16 cellular contexts compared by ENCODE assay signal in genomic region chr7:80826520-80827237, GRCh38.
DNase-seq lines count a peak whose midpoint lies in the region; ATAC-seq, FAIRE-seq and TF ChIP-seq lines count a peak whose summit lies in the region.
"Had no signal": no experiment of that assay in that cellular context is flagged by ENCODE, and none has a peak within 500 bp of the region (broad histone marks: within the 10 kb centered on the region; RNA-seq: fewer than 3 reads in every experiment).

No MANE protein-coding gene starts in this region.

- DNase-seq in Right ventricle myocardium inferior (ENCODE audit: missing footprints) (no peak), right atrium auricular region (ENCODE audit: low spot score) (no peak), foreskin fibroblast (peak; percentile 36 to 72), HepG2 (ENCODE audit: low spot score) (no peak), Peyer's patch (no peak), Ammon's horn (ENCODE audit: low spot score) (no peak), NOMO-1 treated with dmso at 0.1 percent for 144 hours (lab: John Stamatoyannopoulos, UW; ENCODE audit: unreplicated experiment) (no peak)
- DNase-seq: 8988T; activated CD4-positive, alpha-beta T cell treated with anti-CD3 and anti-CD28 coated beads, Interleukin-2, amount 50 U/mL, for 48 hours; Karpas-422; nucleus accumbens had no signal

- H3K9me3 ChIP-seq in right atrium auricular region (no peaks in the 10 kb centered on the region), HepG2 (ENCODE audit: low read length) (no peaks in the 10 kb centered on the region), Peyer's patch (no peaks in the 10 kb centered on the region)
- H3K9me3 ChIP-seq: thoracic aorta had no signal

- CTCF ChIA-PET in HepG2 (lab: Yijun Ruan, JAX; ENCODE audit: low intra/inter-chr PET ratio, low total read pairs), result no interaction called here

- no peak for TF ChIP-seq EP300 in HepG2 (IDR thresholded peaks at IDR 0.05; ENCODE audit: low read depth in 2 of 2, low read length in 2 of 2)
- TF ChIP-seq EP300 in HepG2 (CRISPR knock-in tag; IDR thresholded peaks at IDR 0.05; ENCODE audit: borderline replicate concordance), result no peak

- peaks cover 0 to 21% of the 10 kb centered on the region in 2 donors for H3K4me1 ChIP-seq in right atrium auricular region
- H3K4me1 ChIP-seq in HepG2 (ENCODE audit: insufficient read depth, low read length), result no peaks in the 10 kb centered on the region
- H3K4me1 ChIP-seq in Peyer's patch, result peaks cover 0 to 23% (median 0%) of the 10 kb centered on the region in 4 donors

- intact Hi-C loops in Right ventricle myocardium inferior (cut with DNase I), result no loop called here
- intact Hi-C loops in HepG2 (cut with micrococcal nuclease; ENCODE audit: unreplicated experiment), result no loop called here

- H3K36me3 ChIP-seq in right atrium auricular region (no peaks in the 10 kb centered on the region), HepG2 (replicated peaks in 1 of 2; ENCODE audit: control insufficient read depth in 1 of 2, insufficient read depth in 2 of 2, low read length in 2 of 2) (no peaks in the 10 kb centered on the region), Peyer's patch (no peaks in the 10 kb centered on the region)
- H3K36me3 ChIP-seq: cardiac muscle cell, thoracic aorta had no signal

- POLR2A ChIA-PET in HepG2 (lab: Yijun Ruan, JAX), result no interaction called here

- H3K4me3 ChIP-seq in right atrium auricular region (no peak overlapping the region), foreskin fibroblast (ENCODE audit: low read depth in 1 of 2, low read length in 2 of 2) (no peak overlapping the region), HepG2 (replicated peaks in 1 of 3; ENCODE audit: insufficient read depth in 1 of 3, low read depth in 2 of 3, low read length in 3 of 3) (no peak overlapping the region), Peyer's patch (no peak overlapping the region)
- H3K4me3 ChIP-seq: cardiac muscle cell, lung, thoracic aorta had no signal

- no peak overlapping the region for H3K4me2 ChIP-seq in HepG2 (ENCODE audit: low read depth, low read length)

- H2AFZ ChIP-seq in HepG2 (ENCODE audit: low read length), result no peak overlapping the region

- no peak overlapping the region for H3K9ac ChIP-seq in HepG2 (ENCODE audit: insufficient read depth, low read depth, low read length)

- H3K27me3 ChIP-seq in right atrium auricular region, result no peaks in the 10 kb centered on the region
- no peaks in the 10 kb centered on the region for H3K27me3 ChIP-seq in HepG2 (ENCODE audit: control insufficient read depth in 1 of 2, insufficient read depth in 2 of 2, low read length in 2 of 2)
- H3K27me3 ChIP-seq in Peyer's patch, result no peaks in the 10 kb centered on the region
- H3K27me3 ChIP-seq: cardiac muscle cell had no signal

- in situ Hi-C loops in HepG2 (cut with HindIII; ENCODE audit: extremely low pct_ligation_motif_present, low pct_unique_long_range_greater_than_20kb), result no loop called here

- H3K79me2 ChIP-seq in HepG2 (ENCODE audit: insufficient read depth, low read length), result no peaks in the 10 kb centered on the region

- ATAC-seq in Right ventricle myocardium inferior (peak; percentile 23), SK-N-SH treated with all-trans-retinoic acid at 6 μM for 48 hours (peak; percentile 64), HepG2 (no peak)
- ATAC-seq: activated T-helper 17 cell treated with anti-CD3 and anti-CD28 coated beads, Interleukin-2, amount 50 U/mL, for 72 hours had no signal

- TF ChIP-seq CTCF in right atrium auricular region (IDR thresholded peaks at IDR 0.05) (no peak), foreskin fibroblast (IDR thresholded peaks at IDR 0.05; ENCODE audit: low read depth, low read length) (no peak), HepG2 (CRISPR knock-in tag; IDR thresholded peaks at IDR 0.05) (no peak), Peyer's patch (IDR thresholded peaks at IDR 0.05) (no peak)

- TF ChIP-seq POLR2A in HepG2 (IDR thresholded peaks at IDR 0.05; ENCODE audit: insufficient read depth in 1 of 2, low read depth in 2 of 2, low read length in 2 of 2) (no peak), Peyer's patch (IDR thresholded peaks at IDR 0.05) (no peak)

- 31% methylated on average over 3 of the region's 3 CpGs for WGBS in HepG2 (ENCODE audit: low lambda C conversion rate)

- BruUV-seq in HepG2 (replicated peaks; lab: Mats Ljungman, UMichigan), result no TSS peak

- H3K27ac ChIP-seq in right atrium auricular region (no peak overlapping the region), HepG2 (ENCODE audit: extremely low read length, insufficient read depth, low read length) (no peak overlapping the region), Peyer's patch (no peak overlapping the region)
- H3K27ac ChIP-seq: cardiac muscle cell had no signal

- H4K20me1 ChIP-seq in HepG2 (ENCODE audit: insufficient read depth, low read length), result no peaks in the 10 kb centered on the region

- TF ChIP-seq RAD21 in HepG2 (CRISPR knock-in tag; IDR thresholded peaks at IDR 0.05), result no peak

- no peak for FAIRE-seq in HepG2 (lab: Jason Lieb, UNC)

TF ChIP-seq in SK-N-SH treated with all-trans-retinoic acid at 6 μM for 48 hours, 23 proteins besides CTCF, POLR2A, EP300 and RAD21:
- TF ChIP-seq TOX (CRISPR knock-in tag; IDR thresholded peaks at IDR 0.05; ENCODE audit: borderline replicate concordance), result peak; percentile 51
- TF ChIP-seq ZFP30 (CRISPR knock-in tag; IDR thresholded peaks at IDR 0.05), result no peak
- TF ChIP-seq ISL1 (CRISPR knock-in tag; IDR thresholded peaks at IDR 0.05), result peak; percentile 73

TF ChIP-seq in HepG2, 621 proteins besides CTCF, POLR2A, EP300 and RAD21:
- TF ChIP-seq ZNF512 (CRISPR knock-in tag; IDR thresholded peaks at IDR 0.05) (no peak), ZNF431 (CRISPR knock-in tag; IDR thresholded peaks at IDR 0.05; ENCODE audit: borderline replicate concordance, low read depth) (no peak), ZBTB25 (CRISPR knock-in tag; IDR thresholded peaks at IDR 0.05) (no peak), ZFP36L2 (CRISPR knock-in tag; IDR thresholded peaks at IDR 0.05) (no peak), ZNF446 (CRISPR knock-in tag; IDR thresholded peaks at IDR 0.05) (no peak), HES4 (CRISPR knock-in tag; IDR thresholded peaks at IDR 0.05; ENCODE audit: borderline replicate concordance) (no peak), NFE2L1 (CRISPR knock-in tag; IDR thresholded peaks at IDR 0.05; ENCODE audit: borderline replicate concordance) (no peak), ZNF331 (CRISPR knock-in tag; IDR thresholded peaks at IDR 0.05) (no peak), CCAR2 (optimal IDR thresholded peaks at IDR 0.05; ENCODE audit: low read depth, low read length) (no peak), KAT8 (CRISPR knock-in tag; IDR thresholded peaks at IDR 0.05) (no peak), YEATS4 (CRISPR knock-in tag; IDR thresholded peaks at IDR 0.05; ENCODE audit: borderline replicate concordance) (no peak)

Comparison
In these comparisons a context has a peak if more than half of its experiments do, and no peak if none do; other contexts are left out.
1. DNase-seq: peak in foreskin fibroblast (2 of 2); none in Right ventricle myocardium inferior (single experiment), right atrium auricular region (single experiment), HepG2 (single experiment), Peyer's patch (0 of 3), Ammon's horn (single experiment) and NOMO-1 treated with dmso at 0.1 percent for 144 hours (single experiment).